1 cellular context compared by ENCODE assay signal in the genomic region with DNA sequence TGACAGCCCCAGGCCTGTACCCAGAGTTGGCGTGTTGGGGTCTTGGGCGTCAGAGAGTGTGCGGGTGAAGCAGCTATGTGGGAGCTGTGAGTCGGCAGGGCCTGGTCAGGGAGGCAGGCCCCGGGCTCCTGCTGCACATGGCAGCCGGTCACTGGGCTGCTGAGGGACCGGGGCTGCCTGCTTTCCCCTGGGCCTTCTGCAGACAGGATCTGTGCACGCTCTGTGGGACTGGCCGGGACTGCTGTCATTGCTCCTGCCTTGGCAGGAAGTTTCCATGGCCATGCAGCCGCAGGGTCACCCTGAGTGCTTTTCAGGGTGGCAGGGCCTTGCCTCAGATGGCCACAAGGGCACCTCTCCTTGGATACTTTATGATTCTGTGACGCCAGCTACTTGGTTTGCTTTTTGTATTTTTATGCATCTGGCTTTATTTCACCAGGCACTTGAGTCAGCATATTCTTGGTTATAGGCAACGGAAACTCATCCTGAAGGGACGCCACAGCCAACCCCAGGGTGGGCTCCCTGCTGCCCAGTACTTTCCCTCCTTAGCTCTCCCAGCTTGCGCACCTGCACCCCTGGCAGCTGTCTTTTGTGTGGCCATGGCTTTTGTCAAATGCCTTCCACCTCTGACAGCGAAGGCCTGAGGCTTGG.
TF ChIP-seq lines count a peak whose summit lies in the region.

No MANE protein-coding gene starts in this region.

TF ChIP-seq in PFSK-1, 5 proteins besides CTCF, POLR2A, EP300 and RAD21 (continued from another document):
- TF ChIP-seq, protein P1, sequence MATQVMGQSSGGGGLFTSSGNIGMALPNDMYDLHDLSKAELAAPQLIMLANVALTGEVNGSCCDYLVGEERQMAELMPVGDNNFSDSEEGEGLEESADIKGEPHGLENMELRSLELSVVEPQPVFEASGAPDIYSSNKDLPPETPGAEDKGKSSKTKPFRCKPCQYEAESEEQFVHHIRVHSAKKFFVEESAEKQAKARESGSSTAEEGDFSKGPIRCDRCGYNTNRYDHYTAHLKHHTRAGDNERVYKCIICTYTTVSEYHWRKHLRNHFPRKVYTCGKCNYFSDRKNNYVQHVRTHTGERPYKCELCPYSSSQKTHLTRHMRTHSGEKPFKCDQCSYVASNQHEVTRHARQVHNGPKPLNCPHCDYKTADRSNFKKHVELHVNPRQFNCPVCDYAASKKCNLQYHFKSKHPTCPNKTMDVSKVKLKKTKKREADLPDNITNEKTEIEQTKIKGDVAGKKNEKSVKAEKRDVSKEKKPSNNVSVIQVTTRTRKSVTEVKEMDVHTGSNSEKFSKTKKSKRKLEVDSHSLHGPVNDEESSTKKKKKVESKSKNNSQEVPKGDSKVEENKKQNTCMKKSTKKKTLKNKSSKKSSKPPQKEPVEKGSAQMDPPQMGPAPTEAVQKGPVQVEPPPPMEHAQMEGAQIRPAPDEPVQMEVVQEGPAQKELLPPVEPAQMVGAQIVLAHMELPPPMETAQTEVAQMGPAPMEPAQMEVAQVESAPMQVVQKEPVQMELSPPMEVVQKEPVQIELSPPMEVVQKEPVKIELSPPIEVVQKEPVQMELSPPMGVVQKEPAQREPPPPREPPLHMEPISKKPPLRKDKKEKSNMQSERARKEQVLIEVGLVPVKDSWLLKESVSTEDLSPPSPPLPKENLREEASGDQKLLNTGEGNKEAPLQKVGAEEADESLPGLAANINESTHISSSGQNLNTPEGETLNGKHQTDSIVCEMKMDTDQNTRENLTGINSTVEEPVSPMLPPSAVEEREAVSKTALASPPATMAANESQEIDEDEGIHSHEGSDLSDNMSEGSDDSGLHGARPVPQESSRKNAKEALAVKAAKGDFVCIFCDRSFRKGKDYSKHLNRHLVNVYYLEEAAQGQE (IDR thresholded peaks at IDR 0.05; ENCODE audit: insufficient read depth in 1 of 2, low read depth in 2 of 2, low read length in 2 of 2) = no peak
- TF ChIP-seq FOXP2 (optimal IDR thresholded peaks at IDR 0.05; ENCODE audit: borderline replicate concordance, extremely low read depth, extremely low read length, insufficient read depth) = no peak
TF ChIP-seq in PFSK-1: peak in this region for 1.
